ENCODE assay signal across 8 cellular contexts in the genomic region with DNA sequence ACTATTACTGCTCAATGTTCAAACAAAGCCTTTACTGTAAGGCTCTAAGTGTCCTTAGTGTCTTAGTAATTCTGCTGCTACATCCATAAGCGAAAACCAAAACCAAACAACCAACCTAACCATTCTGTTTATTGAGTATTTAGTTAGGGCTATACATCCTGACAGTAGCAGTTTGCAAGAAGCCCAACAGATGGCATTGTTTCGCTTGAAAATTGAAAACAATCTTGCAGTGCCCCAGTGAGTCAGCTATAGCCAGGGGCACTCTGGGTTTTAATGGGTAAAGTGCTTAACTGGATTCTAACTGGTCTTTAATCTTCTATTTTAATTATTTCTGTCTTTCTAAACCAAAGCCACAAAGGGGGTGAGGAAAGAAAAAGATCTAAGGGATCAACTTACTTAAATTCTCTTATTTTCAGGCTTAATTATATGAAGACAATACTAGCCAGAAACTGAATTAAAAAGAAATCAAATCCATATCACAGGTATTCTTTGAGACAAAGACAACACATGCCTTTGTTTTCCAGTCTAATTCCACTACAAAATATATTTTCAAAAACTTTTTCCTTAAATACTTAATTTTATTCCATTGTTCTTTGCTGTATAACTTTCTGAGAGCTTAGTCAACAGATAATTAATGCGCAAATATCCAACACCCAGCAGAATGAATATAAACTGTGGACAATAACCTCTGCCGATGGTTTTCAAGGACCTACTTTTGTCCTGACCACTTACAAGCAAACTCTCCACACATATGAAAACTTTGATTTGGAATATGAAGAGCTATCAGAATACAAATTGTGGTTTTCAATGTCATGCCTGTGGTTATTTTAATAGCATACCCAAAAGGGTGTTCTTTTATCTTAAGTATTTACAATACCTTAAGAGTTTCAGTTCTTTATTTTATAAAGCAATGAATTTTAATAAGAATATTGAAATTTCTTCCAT. TPM values are rescaled to one million over a fixed set of nuclear protein-coding genes. Genes with fewer than 3 reads are reported as not detected.
DNase-seq lines count a peak whose midpoint lies in the region; ATAC-seq and TF ChIP-seq lines count a peak whose summit lies in the region.

No MANE protein-coding gene starts in this region.

- no peak overlapping the region for H2AK5ac ChIP-seq in IMR-90 (ENCODE audit: low read depth, low read length)

- H3K27me3 ChIP-seq in IMR-90 (ENCODE audit: control insufficient read depth, insufficient read depth, low read length): no peaks in the 10 kb centered on the region
- H3K27me3 ChIP-seq in OCI-LY3 (ENCODE audit: low read depth, low read length): no peaks in the 10 kb centered on the region
- no peaks in the 10 kb centered on the region for H3K27me3 ChIP-seq in suprapubic skin

- no peaks in the 10 kb centered on the region for H3K9me3 Mint-ChIP-seq in natural killer cell

- peak; percentile 32 to 45 for DNase-seq in activated CD8-positive, alpha-beta memory T cell treated with anti-CD3 and anti-CD28 coated beads for 1 hour (ENCODE audit: extremely low read depth in 1 of 2, low read depth in 1 of 2)
- DNase-seq in activated CD8-positive, alpha-beta memory T cell treated with anti-CD3 and anti-CD28 coated beads, Interleukin-2, amount 50 U/mL, for 48 hours: no peak
- DNase-seq in IMR-90 (peak; percentile 86), epithelial cell of proximal tubule (ENCODE audit: low read depth) (peak; percentile 46), natural killer cell (peak; percentile 48), suprapubic skin (ENCODE audit: low spot score in 2 of 2) (no peak)
- peak; percentile 70 for DNase-seq in activated CD8-positive, alpha-beta memory T cell treated with anti-CD3 and anti-CD28 coated beads, Interleukin-2, amount 50 U/mL, for 4 hours

- TF ChIP-seq EP300 in suprapubic skin (IDR thresholded peaks at IDR 0.05): no peak

- no peak overlapping the region for H3K23ac ChIP-seq in IMR-90 (ENCODE audit: low read depth, low read length)

- H3K9me3 ChIP-seq in IMR-90 (ENCODE audit: control insufficient read depth, insufficient read depth, low read length) (no peaks in the 10 kb centered on the region), OCI-LY3 (ENCODE audit: insufficient read depth, low read length) (no peaks in the 10 kb centered on the region), suprapubic skin (no peaks in the 10 kb centered on the region)

- peaks cover 15% of the 10 kb centered on the region for H3K36me3 Mint-ChIP-seq in natural killer cell

- no peaks in the 10 kb centered on the region for H3K4me1 ChIP-seq in IMR-90 (ENCODE audit: control insufficient read depth, insufficient read depth, low read length)
- peaks cover 22% of the 10 kb centered on the region for H3K4me1 ChIP-seq in OCI-LY3 (ENCODE audit: low read length)
- H3K4me1 ChIP-seq in suprapubic skin: peaks cover 32% of the 10 kb centered on the region

- H3K27me3 Mint-ChIP-seq in natural killer cell (ENCODE audit: low read depth in 2 of 2): no peaks in the 10 kb centered on the region

- no peak overlapping the region for H2BK20ac ChIP-seq in IMR-90 (ENCODE audit: low read depth, low read length)

- peaks cover 74% of the 10 kb centered on the region for H4K20me1 ChIP-seq in IMR-90 (ENCODE audit: insufficient read depth, low read length)
- peaks cover 79% of the 10 kb centered on the region for H4K20me1 ChIP-seq in OCI-LY3 (ENCODE audit: insufficient read depth, low read length)

- WGBS in IMR-90 (ENCODE audit: extremely low coverage in 2 of 2, insufficient read length in 1 of 2), 2 experiments: no CpG with 5 or more reads among the region's 4 CpGs
- 47% methylated on average over 4 of the region's 4 CpGs for WGBS in suprapubic skin

- dilution Hi-C loops in IMR-90 (cut with HindIII; ENCODE audit: low sequenced_read_pairs, unreplicated experiment): no loop called here

- no peak overlapping the region for H4K8ac ChIP-seq in IMR-90 (ENCODE audit: low read depth in 2 of 2, low read length in 2 of 2)

- no peak overlapping the region for H2BK120ac ChIP-seq in IMR-90 (ENCODE audit: low read depth, low read length)

- POLR2A ChIA-PET in IMR-90 (lab: Charles Lee; ENCODE audit: unreplicated experiment): no interaction called here

- H2BK5ac ChIP-seq in IMR-90 (ENCODE audit: low read depth, low read length, poor library complexity, severe bottlenecking): no peak overlapping the region

- in situ Hi-C loops in IMR-90 (cut with MboI; ENCODE audit: low sequenced_read_pairs): no loop called here

- H3K4me2 ChIP-seq in IMR-90 (ENCODE audit: low read depth, low read length): no peak overlapping the region
- 0 out of 2 replicates have a peak overlapping the region, but pooled peaks have one; percentile 2 for H3K4me2 ChIP-seq in OCI-LY3 (ENCODE audit: low read length)

- no peak overlapping the region for H3K18ac ChIP-seq in IMR-90 (ENCODE audit: low read depth, low read length)

- BruUV-seq in IMR-90 (replicated peaks; lab: Mats Ljungman, UMichigan): no TSS peak

- H2AFZ ChIP-seq in IMR-90 (replicated peaks; ENCODE audit: low read length, poor library complexity): no peak overlapping the region
- H2AFZ ChIP-seq in OCI-LY3 (ENCODE audit: low read depth, low read length): no peak overlapping the region

- no peak overlapping the region for H2BK15ac ChIP-seq in IMR-90 (ENCODE audit: low read depth, low read length)

- H3K4me3 Mint-ChIP-seq in natural killer cell: no peak overlapping the region

- no peak overlapping the region for H4K91ac ChIP-seq in IMR-90 (ENCODE audit: insufficient read depth, low read depth, low read length)

- H3K4me3 ChIP-seq in IMR-90 (ENCODE audit: insufficient read depth, low read depth, low read length) (no peak overlapping the region), OCI-LY3 (ENCODE audit: low read length) (no peak overlapping the region), epithelial cell of proximal tubule (ENCODE audit: low read depth, low read length) (no peak overlapping the region), suprapubic skin (no peak overlapping the region)

- H4K5ac ChIP-seq in IMR-90 (ENCODE audit: low read depth, low read length): no peak overlapping the region

- TF ChIP-seq RAD21 in IMR-90 (IDR thresholded peaks at IDR 0.05; ENCODE audit: low read length): peak; percentile 80

- no peak for TF ChIP-seq POLR2A in IMR-90 (IDR thresholded peaks at IDR 0.05; ENCODE audit: low read depth, low read length)
- no peak for TF ChIP-seq POLR2A in suprapubic skin (IDR thresholded peaks at IDR 0.05)

- peaks cover 7% of the 10 kb centered on the region for H3K9me1 ChIP-seq in IMR-90 (ENCODE audit: insufficient read depth, low read length)

- no peak overlapping the region for H2AK9ac ChIP-seq in IMR-90 (replicated peaks; ENCODE audit: low read depth, low read length, poor library complexity)

- TF ChIP-seq CTCF in IMR-90 (conservative IDR thresholded peaks at IDR 0.05; ENCODE audit: low read depth, low read length) (peak; percentile 89), OCI-LY3 (IDR thresholded peaks at IDR 0.05; ENCODE audit: low read depth, low read length) (peak; percentile 91), epithelial cell of proximal tubule (conservative IDR thresholded peaks at IDR 0.05; ENCODE audit: low read depth, low read length) (peak; percentile 84), natural killer cell (IDR thresholded peaks at IDR 0.05) (peak; percentile 82), suprapubic skin (IDR thresholded peaks at IDR 0.05) (peak; percentile 67 to 68)

- H3K4ac ChIP-seq in IMR-90 (ENCODE audit: low read depth, low read length): no peak overlapping the region

- H3K14ac ChIP-seq in IMR-90 (replicated peaks; ENCODE audit: low read depth, low read length): no peak overlapping the region

- H3K4me1 Mint-ChIP-seq in natural killer cell: peaks cover 24 to 25% of the 10 kb centered on the region in 2 donors

- H3K36me3 ChIP-seq in IMR-90 (ENCODE audit: control insufficient read depth, insufficient read depth, low read length): peaks cover 6% of the 10 kb centered on the region
- peaks cover 22% of the 10 kb centered on the region for H3K36me3 ChIP-seq in OCI-LY3 (replicated peaks; ENCODE audit: low read depth, low read length)
- no peaks in the 10 kb centered on the region for H3K36me3 ChIP-seq in suprapubic skin

- no peak overlapping the region for H3K27ac Mint-ChIP-seq in natural killer cell

- intact Hi-C loops in IMR-90 (cut with micrococcal nuclease) (loop anchor here (1.0 kb wide), 1 partner anchor 291 kb away; no protein-coding TSS in a partner anchor), natural killer cell (cut with micrococcal nuclease) (loop anchor here (2.0 to 10.0 kb wide), 4 partner anchors 88 to 393 kb away; no protein-coding TSS in a partner anchor)

- peak; percentile 99 for ATAC-seq in IMR-90 (ENCODE audit: low read depth)
- peak; percentile 97 to 100 (median 98) for ATAC-seq in natural killer cell

- no peak overlapping the region for H3K56ac ChIP-seq in IMR-90 (ENCODE audit: extremely low read depth, insufficient read depth, low read length)

- H3K79me2 ChIP-seq in OCI-LY3 (ENCODE audit: low read length): peaks cover 96% of the 10 kb centered on the region

- H3K9ac ChIP-seq in IMR-90 (ENCODE audit: low read depth, low read length) (no peak overlapping the region), OCI-LY3 (ENCODE audit: low read length) (no peak overlapping the region)

- CTCF ChIA-PET in IMR-90 (lab: Yijun Ruan, JAX): interaction anchor here (0.7 to 1.1 kb wide), 3 partner anchors 64 to 132 kb away, joined by 3 read pairs; no protein-coding TSS in a partner anchor

- peaks cover 17 to 58% of the 10 kb centered on the region in 2 experiments for H3K79me1 ChIP-seq in IMR-90 (ENCODE audit: low read depth in 1 of 2, low read length in 2 of 2)

- H3K27ac ChIP-seq in IMR-90 (ENCODE audit: insufficient read depth, low read length) (no peak overlapping the region), OCI-LY3 (ENCODE audit: low read length) (no peak overlapping the region), suprapubic skin (no peak overlapping the region)

TF ChIP-seq in IMR-90, 13 proteins besides CTCF, POLR2A, EP300 and RAD21 (continues in another document):
- TF ChIP-seq MAZ (IDR thresholded peaks at IDR 0.05; ENCODE audit: borderline replicate concordance, low read depth, low read length): no peak
- TF ChIP-seq MAFK (IDR thresholded peaks at IDR 0.05; ENCODE audit: low read depth, low read length): no peak
- no peak for TF ChIP-seq BHLHE40 (IDR thresholded peaks at IDR 0.05; ENCODE audit: low read depth, low read length)

RNA-seq across cellular contexts. Expression of gene POGZ, which starts 15.2 kb away (rescaled TPM):
- total RNA-seq in IMR-90 (2012; rRNA removed): 15.0 and 20.8 TPM in 2 replicates
- 27.4 and 33.5 TPM in 2 replicates for polyA plus RNA-seq in IMR-90 (2012; rRNA removed)
- 7.6 and 11.1 TPM in 2 replicates for polyA plus RNA-seq in IMR-90 (2012; cell fraction: cytosol; rRNA removed)
- polyA plus RNA-seq in IMR-90 (2012; cell fraction: nucleus; rRNA removed; ENCODE audit: low replicate concordance): 108 and 190 TPM in 2 replicates
- 18.2 and 29.3 TPM in 2 replicates for total RNA-seq in epithelial cell of proximal tubule
- 100 to 1,000 TPM; 106 to 129 (median 121) TPM for total RNA-seq in natural killer cell
- 10 to 100 TPM; 29.3 to 87.3 (median 57.3) TPM for total RNA-seq in suprapubic skin

RNA-seq across cellular contexts. Expression of gene PSMB4, which starts 44.7 kb away (rescaled TPM):
- total RNA-seq in IMR-90 (2012; rRNA removed): 376 and 457 TPM in 2 replicates
- 565 and 640 TPM in 2 replicates for polyA plus RNA-seq in IMR-90 (2012; rRNA removed)
- polyA plus RNA-seq in IMR-90 (2012; cell fraction: cytosol; rRNA removed): 490 and 1,136 TPM in 2 replicates
- 357 and 680 TPM in 2 replicates for polyA plus RNA-seq in IMR-90 (2012; cell fraction: nucleus; rRNA removed; ENCODE audit: low replicate concordance)
- 348 and 446 TPM in 2 replicates for total RNA-seq in epithelial cell of proximal tubule
- 100 to 1,000 TPM; 291 to 313 (median 297) TPM for total RNA-seq in natural killer cell
- 100 to 1,000 TPM; 222 to 269 (median 241) TPM for total RNA-seq in suprapubic skin

Comparison
In these comparisons a context has a peak if more than half of its experiments do, and no peak if none do; other contexts are left out.
1. DNase-seq: peak in activated CD8-positive, alpha-beta memory T cell treated with anti-CD3 and anti-CD28 coated beads for 1 hour (2 of 2), IMR-90 (single experiment), activated CD8-positive, alpha-beta memory T cell treated with anti-CD3 and anti-CD28 coated beads, Interleukin-2, amount 50 U/mL, for 4 hours (single experiment), epithelial cell of proximal tubule (single experiment) and natural killer cell (single experiment); none in activated CD8-positive, alpha-beta memory T cell treated with anti-CD3 and anti-CD28 coated beads, Interleukin-2, amount 50 U/mL, for 48 hours (single experiment) and suprapubic skin (0 of 2).
2. Peak in every context shown above with its lines, with median percentiles within 50 percentile points of each other: CTCF ChIP-seq.